ENCODE assay signal across 1 cellular context in the genomic region with DNA sequence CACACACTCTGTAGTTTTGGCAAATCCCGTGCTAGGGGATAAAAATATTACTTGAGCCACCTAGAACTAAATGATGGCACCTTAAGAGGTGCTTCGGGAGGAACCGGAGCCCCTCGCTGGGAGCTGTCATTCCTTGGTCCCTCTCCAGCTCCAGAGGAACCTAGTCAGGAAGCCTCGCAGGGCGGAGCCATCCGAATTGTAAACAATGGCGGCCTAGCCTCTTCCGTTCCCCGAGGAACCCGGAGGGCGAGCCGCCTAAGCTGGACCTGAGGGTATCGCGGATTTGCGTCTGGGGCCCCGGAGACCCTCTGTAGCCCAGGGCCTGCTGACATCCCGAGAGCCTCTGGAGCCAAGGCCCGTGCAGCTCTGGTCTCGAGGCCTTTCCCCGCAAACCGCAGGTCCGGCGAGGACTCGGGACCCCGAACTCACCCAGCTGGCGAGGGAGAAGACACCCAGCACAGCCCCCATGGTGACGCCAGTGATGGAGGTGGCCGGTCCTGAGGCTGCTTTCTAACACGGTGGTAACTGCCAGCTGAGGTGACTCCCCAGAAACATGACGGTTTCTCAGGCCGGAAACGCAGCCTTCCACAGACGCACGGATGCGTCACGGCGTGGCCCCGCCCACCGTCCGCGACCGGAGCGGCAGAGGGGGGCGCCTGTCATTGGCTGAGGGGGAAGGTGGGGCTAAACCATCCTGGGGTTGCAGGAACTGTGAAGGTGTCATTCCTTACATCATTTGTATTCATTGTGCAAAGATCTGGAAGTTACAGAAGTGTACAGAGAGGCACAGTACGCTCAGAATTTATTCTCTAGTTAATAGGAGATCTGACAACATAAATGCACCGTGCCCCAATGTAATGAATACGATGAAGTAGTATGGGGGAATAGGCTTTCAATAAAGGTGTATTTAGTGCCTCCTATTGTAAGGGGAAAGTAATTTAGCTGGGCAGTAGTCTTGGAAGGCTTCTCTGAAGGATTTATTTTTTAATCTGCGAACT.
TF ChIP-seq lines count a peak whose summit lies in the region.

Gene SERINC3, minus strand, starts transcription at position 587 of the 998 bp plus-strand sequence. Its CDS starts 119 bp downstream, at position 468.

TF ChIP-seq in HepG2, 621 proteins besides CTCF, POLR2A, EP300 and RAD21 (continued from another document and continues in another):
- TF ChIP-seq ZBTB25 (CRISPR knock-in tag; IDR thresholded peaks at IDR 0.05) (peak; percentile 81), ZNF446 (CRISPR knock-in tag; IDR thresholded peaks at IDR 0.05) (peak; percentile 68; the same call in 1 of the 2 replicates), ZBTB20 (CRISPR knock-in tag; IDR thresholded peaks at IDR 0.05; ENCODE audit: borderline replicate concordance, low read depth) (peak; percentile 96), SALL1 (CRISPR knock-in tag; IDR thresholded peaks at IDR 0.05) (peak; percentile 98), HOXA7 (CRISPR knock-in tag; IDR thresholded peaks at IDR 0.05) (no peak; the same call in 1 of the 2 replicates), ZNF33B (CRISPR knock-in tag; IDR thresholded peaks at IDR 0.05) (peak; percentile 80; the same call in 1 of the 2 replicates), ZNF337 (CRISPR knock-in tag; IDR thresholded peaks at IDR 0.05; ENCODE audit: borderline replicate concordance, low read depth) (no peak), ZNF382 (CRISPR knock-in tag; IDR thresholded peaks at IDR 0.05; ENCODE audit: borderline replicate concordance) (no peak), WIZ (CRISPR knock-in tag; IDR thresholded peaks at IDR 0.05) (0 out of 2 replicates have a peak, but pooled peaks have one; percentile 20), SP1 (IDR thresholded peaks at IDR 0.05) (no peak), SP1 (CRISPR knock-in tag; IDR thresholded peaks at IDR 0.05) (peak; percentile 99), ZNF841 (CRISPR knock-in tag; IDR thresholded peaks at IDR 0.05; ENCODE audit: borderline replicate concordance) (no peak), PAX8 (CRISPR knock-in tag; IDR thresholded peaks at IDR 0.05; ENCODE audit: borderline replicate concordance) (peak; percentile 98; the same call in 1 of the 2 replicates), MTF2 (CRISPR knock-in tag; IDR thresholded peaks at IDR 0.05; ENCODE audit: borderline replicate concordance) (peak; percentile 99), THYN1 (CRISPR knock-in tag; IDR thresholded peaks at IDR 0.05; ENCODE audit: borderline replicate concordance, low read depth) (0 out of 2 replicates have a peak, but pooled peaks have one; percentile 90), PAF1 (CRISPR knock-in tag; IDR thresholded peaks at IDR 0.05) (peak; percentile 38; the same call in 1 of the 2 replicates), SALL2 (CRISPR knock-in tag; IDR thresholded peaks at IDR 0.05) (peak; percentile 99), ZSCAN25 (CRISPR knock-in tag; IDR thresholded peaks at IDR 0.05) (peak; percentile 72; the same call in 1 of the 2 replicates), FOXA3 (CRISPR knock-in tag; IDR thresholded peaks at IDR 0.05) (peak; percentile 91), ZNF550 (CRISPR knock-in tag; IDR thresholded peaks at IDR 0.05; ENCODE audit: borderline replicate concordance) (no peak), NFE2L1 (CRISPR knock-in tag; IDR thresholded peaks at IDR 0.05; ENCODE audit: borderline replicate concordance) (peak; percentile 89; the same call in 1 of the 2 replicates), ZKSCAN1 (IDR thresholded peaks at IDR 0.05; ENCODE audit: low read length) (no peak), ADNP (CRISPR knock-in tag; IDR thresholded peaks at IDR 0.05) (no peak), ETV5 (CRISPR knock-in tag; IDR thresholded peaks at IDR 0.05; ENCODE audit: borderline replicate concordance) (peak; percentile 89), ZNF207 (IDR thresholded peaks at IDR 0.05; ENCODE audit: borderline replicate concordance) (no peak), MYC (CRISPR knock-in tag; IDR thresholded peaks at IDR 0.05; ENCODE audit: borderline replicate concordance) (peak; percentile 84), HDAC1 (CRISPR knock-in tag; IDR thresholded peaks at IDR 0.05) (peak; percentile 92), POLR2AphosphoS5 (IDR thresholded peaks at IDR 0.05; ENCODE audit: low read depth, low read length) (peak; percentile 94), HMGA1 (CRISPR knock-in tag; conservative IDR thresholded peaks at IDR 0.05) (no peak), ZNF530 (CRISPR knock-in tag; IDR thresholded peaks at IDR 0.05; ENCODE audit: low read depth) (0 out of 2 replicates have a peak, but pooled peaks have one; percentile 69), SRSF4 (IDR thresholded peaks at IDR 0.05; ENCODE audit: low read depth, low read length, poor library complexity, severe bottlenecking) (no peak)
- TF ChIP-seq, protein P1, sequence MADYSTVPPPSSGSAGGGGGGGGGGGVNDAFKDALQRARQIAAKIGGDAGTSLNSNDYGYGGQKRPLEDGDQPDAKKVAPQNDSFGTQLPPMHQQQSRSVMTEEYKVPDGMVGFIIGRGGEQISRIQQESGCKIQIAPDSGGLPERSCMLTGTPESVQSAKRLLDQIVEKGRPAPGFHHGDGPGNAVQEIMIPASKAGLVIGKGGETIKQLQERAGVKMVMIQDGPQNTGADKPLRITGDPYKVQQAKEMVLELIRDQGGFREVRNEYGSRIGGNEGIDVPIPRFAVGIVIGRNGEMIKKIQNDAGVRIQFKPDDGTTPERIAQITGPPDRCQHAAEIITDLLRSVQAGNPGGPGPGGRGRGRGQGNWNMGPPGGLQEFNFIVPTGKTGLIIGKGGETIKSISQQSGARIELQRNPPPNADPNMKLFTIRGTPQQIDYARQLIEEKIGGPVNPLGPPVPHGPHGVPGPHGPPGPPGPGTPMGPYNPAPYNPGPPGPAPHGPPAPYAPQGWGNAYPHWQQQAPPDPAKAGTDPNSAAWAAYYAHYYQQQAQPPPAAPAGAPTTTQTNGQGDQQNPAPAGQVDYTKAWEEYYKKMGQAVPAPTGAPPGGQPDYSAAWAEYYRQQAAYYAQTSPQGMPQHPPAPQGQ (CRISPR knock-in tag; IDR thresholded peaks at IDR 0.05; ENCODE audit: borderline replicate concordance): 0 out of 2 replicates have a peak, but pooled peaks have one; percentile 19
- TF ChIP-seq, protein P2, sequence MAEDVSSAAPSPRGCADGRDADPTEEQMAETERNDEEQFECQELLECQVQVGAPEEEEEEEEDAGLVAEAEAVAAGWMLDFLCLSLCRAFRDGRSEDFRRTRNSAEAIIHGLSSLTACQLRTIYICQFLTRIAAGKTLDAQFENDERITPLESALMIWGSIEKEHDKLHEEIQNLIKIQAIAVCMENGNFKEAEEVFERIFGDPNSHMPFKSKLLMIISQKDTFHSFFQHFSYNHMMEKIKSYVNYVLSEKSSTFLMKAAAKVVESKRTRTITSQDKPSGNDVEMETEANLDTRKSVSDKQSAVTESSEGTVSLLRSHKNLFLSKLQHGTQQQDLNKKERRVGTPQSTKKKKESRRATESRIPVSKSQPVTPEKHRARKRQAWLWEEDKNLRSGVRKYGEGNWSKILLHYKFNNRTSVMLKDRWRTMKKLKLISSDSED (CRISPR knock-in tag; IDR thresholded peaks at IDR 0.05): 0 out of 2 replicates have a peak, but pooled peaks have one; percentile 79
- TF ChIP-seq, protein P3, sequence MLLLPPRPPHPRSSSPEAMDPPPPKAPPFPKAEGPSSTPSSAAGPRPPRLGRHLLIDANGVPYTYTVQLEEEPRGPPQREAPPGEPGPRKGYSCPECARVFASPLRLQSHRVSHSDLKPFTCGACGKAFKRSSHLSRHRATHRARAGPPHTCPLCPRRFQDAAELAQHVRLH (CRISPR knock-in tag; IDR thresholded peaks at IDR 0.05; ENCODE audit: borderline replicate concordance, low read depth): peak; percentile 88; the same call in 1 of the 2 replicates
- TF ChIP-seq, protein P4, sequence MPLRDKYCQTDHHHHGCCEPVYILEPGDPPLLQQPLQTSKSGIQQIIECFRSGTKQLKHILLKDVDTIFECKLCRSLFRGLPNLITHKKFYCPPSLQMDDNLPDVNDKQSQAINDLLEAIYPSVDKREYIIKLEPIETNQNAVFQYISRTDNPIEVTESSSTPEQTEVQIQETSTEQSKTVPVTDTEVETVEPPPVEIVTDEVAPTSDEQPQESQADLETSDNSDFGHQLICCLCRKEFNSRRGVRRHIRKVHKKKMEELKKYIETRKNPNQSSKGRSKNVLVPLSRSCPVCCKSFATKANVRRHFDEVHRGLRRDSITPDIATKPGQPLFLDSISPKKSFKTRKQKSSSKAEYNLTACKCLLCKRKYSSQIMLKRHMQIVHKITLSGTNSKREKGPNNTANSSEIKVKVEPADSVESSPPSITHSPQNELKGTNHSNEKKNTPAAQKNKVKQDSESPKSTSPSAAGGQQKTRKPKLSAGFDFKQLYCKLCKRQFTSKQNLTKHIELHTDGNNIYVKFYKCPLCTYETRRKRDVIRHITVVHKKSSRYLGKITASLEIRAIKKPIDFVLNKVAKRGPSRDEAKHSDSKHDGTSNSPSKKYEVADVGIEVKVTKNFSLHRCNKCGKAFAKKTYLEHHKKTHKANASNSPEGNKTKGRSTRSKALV (CRISPR knock-in tag; IDR thresholded peaks at IDR 0.05): peak; percentile 91
- TF ChIP-seq, protein P5, sequence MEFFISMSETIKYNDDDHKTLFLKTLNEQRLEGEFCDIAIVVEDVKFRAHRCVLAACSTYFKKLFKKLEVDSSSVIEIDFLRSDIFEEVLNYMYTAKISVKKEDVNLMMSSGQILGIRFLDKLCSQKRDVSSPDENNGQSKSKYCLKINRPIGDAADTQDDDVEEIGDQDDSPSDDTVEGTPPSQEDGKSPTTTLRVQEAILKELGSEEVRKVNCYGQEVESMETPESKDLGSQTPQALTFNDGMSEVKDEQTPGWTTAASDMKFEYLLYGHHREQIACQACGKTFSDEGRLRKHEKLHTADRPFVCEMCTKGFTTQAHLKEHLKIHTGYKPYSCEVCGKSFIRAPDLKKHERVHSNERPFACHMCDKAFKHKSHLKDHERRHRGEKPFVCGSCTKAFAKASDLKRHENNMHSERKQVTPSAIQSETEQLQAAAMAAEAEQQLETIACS (CRISPR knock-in tag; IDR thresholded peaks at IDR 0.05): peak; percentile 54; the same call in 1 of the 2 replicates
- TF ChIP-seq, protein P6, sequence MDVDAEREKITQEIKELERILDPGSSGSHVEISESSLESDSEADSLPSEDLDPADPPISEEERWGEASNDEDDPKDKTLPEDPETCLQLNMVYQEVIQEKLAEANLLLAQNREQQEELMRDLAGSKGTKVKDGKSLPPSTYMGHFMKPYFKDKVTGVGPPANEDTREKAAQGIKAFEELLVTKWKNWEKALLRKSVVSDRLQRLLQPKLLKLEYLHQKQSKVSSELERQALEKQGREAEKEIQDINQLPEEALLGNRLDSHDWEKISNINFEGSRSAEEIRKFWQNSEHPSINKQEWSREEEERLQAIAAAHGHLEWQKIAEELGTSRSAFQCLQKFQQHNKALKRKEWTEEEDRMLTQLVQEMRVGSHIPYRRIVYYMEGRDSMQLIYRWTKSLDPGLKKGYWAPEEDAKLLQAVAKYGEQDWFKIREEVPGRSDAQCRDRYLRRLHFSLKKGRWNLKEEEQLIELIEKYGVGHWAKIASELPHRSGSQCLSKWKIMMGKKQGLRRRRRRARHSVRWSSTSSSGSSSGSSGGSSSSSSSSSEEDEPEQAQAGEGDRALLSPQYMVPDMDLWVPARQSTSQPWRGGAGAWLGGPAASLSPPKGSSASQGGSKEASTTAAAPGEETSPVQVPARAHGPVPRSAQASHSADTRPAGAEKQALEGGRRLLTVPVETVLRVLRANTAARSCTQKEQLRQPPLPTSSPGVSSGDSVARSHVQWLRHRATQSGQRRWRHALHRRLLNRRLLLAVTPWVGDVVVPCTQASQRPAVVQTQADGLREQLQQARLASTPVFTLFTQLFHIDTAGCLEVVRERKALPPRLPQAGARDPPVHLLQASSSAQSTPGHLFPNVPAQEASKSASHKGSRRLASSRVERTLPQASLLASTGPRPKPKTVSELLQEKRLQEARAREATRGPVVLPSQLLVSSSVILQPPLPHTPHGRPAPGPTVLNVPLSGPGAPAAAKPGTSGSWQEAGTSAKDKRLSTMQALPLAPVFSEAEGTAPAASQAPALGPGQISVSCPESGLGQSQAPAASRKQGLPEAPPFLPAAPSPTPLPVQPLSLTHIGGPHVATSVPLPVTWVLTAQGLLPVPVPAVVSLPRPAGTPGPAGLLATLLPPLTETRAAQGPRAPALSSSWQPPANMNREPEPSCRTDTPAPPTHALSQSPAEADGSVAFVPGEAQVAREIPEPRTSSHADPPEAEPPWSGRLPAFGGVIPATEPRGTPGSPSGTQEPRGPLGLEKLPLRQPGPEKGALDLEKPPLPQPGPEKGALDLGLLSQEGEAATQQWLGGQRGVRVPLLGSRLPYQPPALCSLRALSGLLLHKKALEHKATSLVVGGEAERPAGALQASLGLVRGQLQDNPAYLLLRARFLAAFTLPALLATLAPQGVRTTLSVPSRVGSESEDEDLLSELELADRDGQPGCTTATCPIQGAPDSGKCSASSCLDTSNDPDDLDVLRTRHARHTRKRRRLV (CRISPR knock-in tag; IDR thresholded peaks at IDR 0.05): peak; percentile 97
